In genomic region chr6:84410377-84410776, GRCh38 we compare ENCODE assay signal across 15 cellular contexts.
"Had no signal": no experiment of that assay in that cellular context is flagged by ENCODE, and none has a peak within 500 bp of the region (broad histone marks: within the 10 kb centered on the region; RNA-seq: fewer than 3 reads in every experiment).

No MANE protein-coding gene starts in this region.

- H3K9me3 ChIP-seq: gastroesophageal sphincter, sigmoid colon had no signal

- H3K27me3 ChIP-seq: gastroesophageal sphincter, sigmoid colon had no signal

- H3K27ac ChIP-seq: gastroesophageal sphincter had no signal

- H3K4me1 ChIP-seq: gastroesophageal sphincter had no signal

- DNase-seq: activated CD4-positive, alpha-beta T cell treated with anti-CD3 and anti-CD28 coated beads for 1 hour; activated CD4-positive, alpha-beta T cell treated with anti-CD3 and anti-CD28 coated beads, Interleukin-2, amount 50 U/mL, for 48 hours; activated CD8-positive, alpha-beta memory T cell treated with anti-CD3 and anti-CD28 coated beads, Interleukin-2, amount 10 ng/mL, durations not matched to agents 7 days and 5 days; activated effector memory CD4-positive, alpha-beta T cell treated with anti-CD3 and anti-CD28 coated beads, Interleukin-2, amount 50 U/mL, for 16 hours; activated T-cell treated with anti-CD3 and anti-CD28 coated beads, Interleukin-2, amount 50 U/mL, for 24 hours; amygdala; cortex of kidney; effector memory CD8-positive, alpha-beta T cell; islet precursor cell; left ventricle myocardium superior; nephron progenitor cell; sigmoid colon; stimulated activated CD4-positive, alpha-beta T cell treated with anti-CD3 and anti-CD28 coated beads, Interleukin-12 subunit alpha, Interleukin-12 subunit beta, amount 100 ng/mL, for 4 hours; stimulated activated naive CD4-positive, alpha-beta T cell treated with Interleukin-2 at 50 U/mL for 16 hours had no signal

- H3K4me3 ChIP-seq: gastroesophageal sphincter, sigmoid colon had no signal

- H3K36me3 ChIP-seq: gastroesophageal sphincter, sigmoid colon had no signal
